ENCODE assay signal across 30 cellular contexts in genomic region chr14:69232388-69232787, GRCh38. TPM values are rescaled to one million over a fixed set of nuclear protein-coding genes. Genes with fewer than 3 reads are reported as not detected.
"Had no signal": no experiment of that assay in that cellular context is flagged by ENCODE, and none has a peak within 500 bp of the region (broad histone marks: within the 10 kb centered on the region; RNA-seq: fewer than 3 reads in every experiment).

No MANE protein-coding gene starts in this region.

- H3K9me3 ChIP-seq: body of pancreas, esophagus muscularis mucosa, gastrocnemius medialis, heart left ventricle had no signal

- H3K4me3 ChIP-seq: body of pancreas, esophagus muscularis mucosa, gastrocnemius medialis, heart left ventricle had no signal

- H3K4me1 ChIP-seq: body of pancreas, foreskin keratinocyte had no signal

- FAIRE-seq: colon had no signal

- DNase-seq: activated CD4-positive, alpha-beta memory T cell treated with anti-CD3 and anti-CD28 coated beads, Interleukin-2, amount 10 ng/mL, durations not matched to agents 7 days and 5 days; activated CD4-positive, alpha-beta T cell treated with anti-CD3 and anti-CD28 coated beads for 1 hour; activated CD4-positive, alpha-beta T cell treated with anti-CD3 and anti-CD28 coated beads for 4 hours; activated CD4-positive, alpha-beta T cell treated with anti-CD3 and anti-CD28 coated beads, Interleukin-2, amount 10 ng/mL, durations not matched to agents 7 days and 5 days; activated CD4-positive, alpha-beta T cell treated with anti-CD3 and anti-CD28 coated beads, Interleukin-2, amount 50 U/mL, for 4 hours; activated effector memory CD4-positive, alpha-beta T cell treated with anti-CD3 and anti-CD28 coated beads, Interleukin-2, amount 50 U/mL, for 16 hours; activated naive CD4-positive, alpha-beta T cell treated with anti-CD3 and anti-CD28 coated beads for 36 hours; activated naive CD8-positive, alpha-beta T cell treated with anti-CD3 and anti-CD28 coated beads, Interleukin-2, amount 10 ng/mL, durations not matched to agents 7 days and 5 days; activated T-cell treated with anti-CD3 and anti-CD28 coated beads, Interleukin-2, amount 50 U/mL, for 48 hours; amniotic stem cell; anterior cingulate cortex; body of pancreas; caudate nucleus; cortex of kidney; dermis blood vessel endothelial cell; effector CD4-positive, alpha-beta T cell; effector memory CD8-positive, alpha-beta T cell; erythroblast; foreskin keratinocyte; gastrocnemius medialis; glutamatergic neuron; heart left ventricle; T-helper 1 cell; T-helper 17 cell had no signal

- H3K27me3 ChIP-seq: body of pancreas, esophagus muscularis mucosa, foreskin keratinocyte, gastrocnemius medialis, heart left ventricle had no signal

- H3K9me3 Mint-ChIP-seq: activated CD4-positive, alpha-beta memory T cell treated with anti-CD3 and anti-CD28 coated beads, Interleukin-2, amount 10 ng/mL, durations not matched to agents 7 days and 5 days; activated CD4-positive, alpha-beta T cell treated with anti-CD3 and anti-CD28 coated beads, Interleukin-2, amount 10 ng/mL, durations not matched to agents 7 days and 5 days; activated naive CD4-positive, alpha-beta T cell treated with anti-CD3 and anti-CD28 coated beads for 36 hours; activated naive CD4-positive, alpha-beta T cell treated with anti-CD3 and anti-CD28 coated beads, Interleukin-2, amount 50 U/mL, for 24 hours; activated naive CD8-positive, alpha-beta T cell treated with anti-CD3 and anti-CD28 coated beads, Interleukin-2, amount 10 ng/mL, durations not matched to agents 7 days and 5 days; activated T-helper 1 cell treated with anti-CD3 and anti-CD28 coated beads, Interleukin-12 subunit alpha, Interleukin-12 subunit beta, Interleukin-2, Interleukin-4 antibody, amounts not matched to agents 30 ng/mL and 10 ng/mL and 1 ng/mL, durations not matched to agents 14 hours and 24 hours and 36 hours; activated T-helper 2 cell treated with anti-CD3 and anti-CD28 coated beads, Interferon-gamma antibody, Interleukin-2, Interleukin-4, amounts not matched to agents 10 μg/mL and 5 μg/mL and 100 μg/mL, durations not matched to agents 14 hours and 24 hours and 36 hours; effector memory CD8-positive, alpha-beta T cell; WTC11 had no signal

- ATAC-seq: body of pancreas; effector memory CD8-positive, alpha-beta T cell; foreskin keratinocyte; gastrocnemius medialis; heart left ventricle; T-helper 17 cell; WTC11 had no signal

- H3K27ac ChIP-seq: esophagus muscularis mucosa, foreskin keratinocyte, gastrocnemius medialis, heart left ventricle had no signal

- H3K27ac Mint-ChIP-seq: activated CD4-positive, alpha-beta memory T cell treated with anti-CD3 and anti-CD28 coated beads, Interleukin-2, amount 10 ng/mL, durations not matched to agents 7 days and 5 days; activated CD4-positive, alpha-beta T cell treated with anti-CD3 and anti-CD28 coated beads, Interleukin-2, amount 10 ng/mL, durations not matched to agents 7 days and 5 days; activated naive CD4-positive, alpha-beta T cell treated with anti-CD3 and anti-CD28 coated beads for 36 hours; activated naive CD4-positive, alpha-beta T cell treated with anti-CD3 and anti-CD28 coated beads, Interleukin-2, amount 50 U/mL, for 24 hours; activated naive CD8-positive, alpha-beta T cell treated with anti-CD3 and anti-CD28 coated beads, Interleukin-2, amount 10 ng/mL, durations not matched to agents 7 days and 5 days; activated T-helper 1 cell treated with anti-CD3 and anti-CD28 coated beads, Interleukin-12 subunit alpha, Interleukin-12 subunit beta, Interleukin-2, Interleukin-4 antibody, amounts not matched to agents 30 ng/mL and 10 ng/mL and 1 ng/mL, durations not matched to agents 14 hours and 24 hours and 36 hours; activated T-helper 2 cell treated with anti-CD3 and anti-CD28 coated beads, Interferon-gamma antibody, Interleukin-2, Interleukin-4, amounts not matched to agents 10 μg/mL and 5 μg/mL and 100 μg/mL, durations not matched to agents 14 hours and 24 hours and 36 hours; T-helper 17 cell; WTC11 had no signal

- H3K4me3 Mint-ChIP-seq: activated CD4-positive, alpha-beta memory T cell treated with anti-CD3 and anti-CD28 coated beads, Interleukin-2, amount 10 ng/mL, durations not matched to agents 7 days and 5 days; activated CD4-positive, alpha-beta T cell treated with anti-CD3 and anti-CD28 coated beads, Interleukin-2, amount 10 ng/mL, durations not matched to agents 7 days and 5 days; activated naive CD4-positive, alpha-beta T cell treated with anti-CD3 and anti-CD28 coated beads for 36 hours; activated naive CD4-positive, alpha-beta T cell treated with anti-CD3 and anti-CD28 coated beads, Interleukin-2, amount 50 U/mL, for 24 hours; activated naive CD8-positive, alpha-beta T cell treated with anti-CD3 and anti-CD28 coated beads, Interleukin-2, amount 10 ng/mL, durations not matched to agents 7 days and 5 days; activated T-helper 1 cell treated with anti-CD3 and anti-CD28 coated beads, Interleukin-12 subunit alpha, Interleukin-12 subunit beta, Interleukin-2, Interleukin-4 antibody, amounts not matched to agents 30 ng/mL and 10 ng/mL and 1 ng/mL, durations not matched to agents 14 hours and 24 hours and 36 hours; effector memory CD8-positive, alpha-beta T cell; T-helper 17 cell; WTC11 had no signal

- H3K27me3 Mint-ChIP-seq: activated CD4-positive, alpha-beta memory T cell treated with anti-CD3 and anti-CD28 coated beads, Interleukin-2, amount 10 ng/mL, durations not matched to agents 7 days and 5 days; activated CD4-positive, alpha-beta T cell treated with anti-CD3 and anti-CD28 coated beads, Interleukin-2, amount 10 ng/mL, durations not matched to agents 7 days and 5 days; activated naive CD4-positive, alpha-beta T cell treated with anti-CD3 and anti-CD28 coated beads, Interleukin-2, amount 50 U/mL, for 24 hours; activated naive CD8-positive, alpha-beta T cell treated with anti-CD3 and anti-CD28 coated beads, Interleukin-2, amount 10 ng/mL, durations not matched to agents 7 days and 5 days; effector memory CD8-positive, alpha-beta T cell; T-helper 17 cell had no signal

- H3K4me1 Mint-ChIP-seq: activated CD4-positive, alpha-beta T cell treated with anti-CD3 and anti-CD28 coated beads, Interleukin-2, amount 10 ng/mL, durations not matched to agents 7 days and 5 days; activated naive CD4-positive, alpha-beta T cell treated with anti-CD3 and anti-CD28 coated beads, Interleukin-2, amount 50 U/mL, for 24 hours; activated naive CD8-positive, alpha-beta T cell treated with anti-CD3 and anti-CD28 coated beads, Interleukin-2, amount 10 ng/mL, durations not matched to agents 7 days and 5 days; T-helper 17 cell; WTC11 had no signal

RNA-seq across cellular contexts. Expression of gene GALNT16, which starts 27.6 kb away (rescaled TPM):
- polyA plus RNA-seq: foreskin keratinocyte had no signal
